In genomic region chr6:37259191-37259590, GRCh38 we compare ENCODE assay signal across 9 cellular contexts. TPM values are rescaled to one million over a fixed set of nuclear protein-coding genes. Genes with fewer than 3 reads are reported as not detected.
A peak's percentile ranks its signal among the peaks of the same experiment; 100 is the strongest.
DNase-seq lines count a peak whose midpoint lies in the region; ATAC-seq and TF ChIP-seq lines count a peak whose summit lies in the region.
"Had no signal": no experiment of that assay in that cellular context is flagged by ENCODE, and none has a peak within 500 bp of the region (broad histone marks: within the 10 kb centered on the region; RNA-seq: fewer than 3 reads in every experiment).

No MANE protein-coding gene starts in this region.

- peak overlapping the region; percentile 94 for H3K4me3 ChIP-seq in GM12864 (ENCODE audit: low read depth, low read length)
- H3K4me3 ChIP-seq in OCI-LY7 (ENCODE audit: low read depth, low read length, poor library complexity, severe bottlenecking) = peak overlapping the region; percentile 97
- no peak overlapping the region for H3K4me3 ChIP-seq in neutrophil (ENCODE audit: low read depth in 1 of 2, low read length in 1 of 2)

- intact Hi-C loops in OCI-LY7 (cut with micrococcal nuclease; ENCODE audit: unreplicated experiment) (no loop called here), posterior vena cava (cut with DNase I) (no loop called here)

- POLR2A ChIA-PET in OCI-LY7 (lab: Charles Lee) = interaction anchor here (0.5 to 0.6 kb wide), 2 partner anchors 87 to 193 kb away, joined by 4 read pairs; no protein-coding TSS in a partner anchor

- CTCF ChIA-PET in OCI-LY7 (lab: Charles Lee; ENCODE audit: unreplicated experiment) = no interaction called here

- H3K4me1 ChIP-seq in OCI-LY7 (ENCODE audit: insufficient read depth, low read length, poor library complexity, severe bottlenecking) = peaks cover 27% of the 10 kb centered on the region
- H3K4me1 ChIP-seq in neutrophil (ENCODE audit: control insufficient read depth in 1 of 2, insufficient read depth in 1 of 2, low read depth in 1 of 2, low read length in 1 of 2) = peaks cover 37 to 38% of the 10 kb centered on the region in 2 experiments

- ATAC-seq in HG02623 (IDR thresholded peaks at IDR 0.05; ENCODE audit: unreplicated experiment) = no peak

- H3K9me3 ChIP-seq in OCI-LY7 (ENCODE audit: low read length) (no peaks in the 10 kb centered on the region), neutrophil (no peaks in the 10 kb centered on the region)

- H3K9me2 ChIP-seq in OCI-LY7 (ENCODE audit: insufficient read depth, low read length) = no peaks in the 10 kb centered on the region

- BruUV-seq in OCI-LY7 (replicated peaks; lab: Mats Ljungman, UMichigan) = no TSS peak

- no peaks in the 10 kb centered on the region for H3K36me3 ChIP-seq in OCI-LY7 (ENCODE audit: insufficient read depth, low read length)
- no peaks in the 10 kb centered on the region for H3K36me3 ChIP-seq in neutrophil

- H3K79me2 ChIP-seq in OCI-LY7 (ENCODE audit: insufficient read depth, low read depth, low read length) = peaks cover 23% of the 10 kb centered on the region; the same call in 1 of the 2 replicates

- peak overlapping the region; percentile 54; the same call in 1 of the 2 replicates for H2AFZ ChIP-seq in OCI-LY7 (ENCODE audit: low read length)

- H3K27me3 ChIP-seq in neutrophil = no peaks in the 10 kb centered on the region

- peaks cover 5% of the 10 kb centered on the region; the same call in 1 of the 2 replicates for H4K20me1 ChIP-seq in OCI-LY7 (ENCODE audit: insufficient read depth, low read length)

- DNase-seq in GM12864 (ENCODE audit: low read depth) (no peak), OCI-LY7 (ENCODE audit: low spot score) (peak; percentile 14), dermis microvascular lymphatic vessel endothelial cell (ENCODE audit: low read depth in 2 of 2) (peak; percentile 76 to 91), NCI-H2171 (lab: John Stamatoyannopoulos, UW) (no peak), posterior vena cava (ENCODE audit: low spot score) (no peak), medulla oblongata (ENCODE audit: extremely low spot score) (no peak)
- DNase-seq: NCI-H524 treated with DMSO at 0.1 percent for 48 hours had no signal

- no peak overlapping the region for H3K27ac ChIP-seq in OCI-LY7 (ENCODE audit: low read depth, low read length, poor library complexity, severe bottlenecking)
- peak overlapping the region; percentile 46 for H3K27ac ChIP-seq in neutrophil

- TF ChIP-seq CTCF in GM12864 (IDR thresholded peaks at IDR 0.05; ENCODE audit: low read depth, low read length, missing control alignments) (no peak), OCI-LY7 (conservative IDR thresholded peaks at IDR 0.05; ENCODE audit: low read length) (no peak), neutrophil (IDR thresholded peaks at IDR 0.05) (no peak)

- H3K4me2 ChIP-seq in OCI-LY7 (ENCODE audit: low read length) = peak overlapping the region; percentile 81

RNA-seq across cellular contexts. Expression of gene TMEM217, which starts 1.2 kb away (rescaled TPM):
- not detected in 2 replicates for total RNA-seq in OCI-LY7 (2014; rRNA removed; shearing (Covaris generic))
- total RNA-seq in OCI-LY7 (2022) (0.34 TPM in 1 of 2 replicates, not detected in the other), dermis microvascular lymphatic vessel endothelial cell (8.6 and 11.3 TPM in 2 replicates), posterior vena cava (1 to 10 TPM in 1 of 2 donors, under 1 TPM in 1; 0.56 to 2.0 TPM)

RNA-seq across cellular contexts. Expression of gene TBC1D22B, which starts 1.6 kb away (rescaled TPM):
- total RNA-seq in OCI-LY7 (2014; rRNA removed; shearing (Covaris generic)) = 8.0 and 8.7 TPM in 2 replicates
- total RNA-seq in OCI-LY7 (2022) (12.3 and 13.4 TPM in 2 replicates), dermis microvascular lymphatic vessel endothelial cell (7.6 and 10.5 TPM in 2 replicates), posterior vena cava (1 to 10 TPM; 6.2 to 8.5 TPM)

Comparison
In these comparisons a context has a peak if more than half of its experiments do, and no peak if none do; other contexts are left out.
1. DNase-seq: peak in OCI-LY7 (single experiment) and dermis microvascular lymphatic vessel endothelial cell (2 of 2); none in GM12864 (single experiment), NCI-H2171 (single experiment), posterior vena cava (single experiment) and medulla oblongata (single experiment).
2. H3K4me3 ChIP-seq: peak in GM12864 (single experiment) and OCI-LY7 (single experiment); none in neutrophil (0 of 2).